ENCODE assay signal across 13 cellular contexts in the genomic region with DNA sequence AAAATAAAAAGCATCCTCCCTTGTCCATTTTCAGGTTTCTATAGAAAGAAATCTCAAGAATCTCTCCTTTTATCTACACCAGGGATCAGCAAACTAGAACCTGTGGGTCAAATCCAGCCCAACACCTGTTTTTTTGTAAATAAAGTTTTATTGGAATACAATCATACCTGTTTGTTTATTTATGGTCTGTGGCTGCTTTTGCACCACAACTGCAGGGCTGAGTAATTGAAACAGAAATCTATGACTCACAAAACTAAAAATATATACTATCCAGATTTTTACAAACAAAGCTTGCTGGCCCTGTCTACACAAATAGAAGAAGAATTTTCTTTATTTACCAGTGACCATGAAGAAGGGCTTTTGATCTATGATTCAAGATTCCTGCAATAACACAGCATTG.
DNase-seq lines count a peak whose midpoint lies in the region; ATAC-seq and FAIRE-seq lines count a peak whose summit lies in the region.
"Had no signal": no experiment of that assay in that cellular context is flagged by ENCODE, and none has a peak within 500 bp of the region (broad histone marks: within the 10 kb centered on the region; RNA-seq: fewer than 3 reads in every experiment).

No MANE protein-coding gene starts in this region.

- no peak overlapping the region for H3K4me2 ChIP-seq in mesenchymal stem cell (ENCODE audit: low read length, poor library complexity, severe bottlenecking)

- H3K36me3 ChIP-seq in mesenchymal stem cell (ENCODE audit: control insufficient read depth in 1 of 2, insufficient read depth in 2 of 2, low read depth in 1 of 2, low read length in 2 of 2) = no peaks in the 10 kb centered on the region
- H3K36me3 ChIP-seq in small intestine (ENCODE audit: control insufficient read depth in 2 of 2, insufficient read depth in 2 of 2, low read length in 2 of 2) = no peaks in the 10 kb centered on the region
- H3K36me3 ChIP-seq: esophagus muscularis mucosa had no signal

- ATAC-seq in GM18870 (IDR thresholded peaks at IDR 0.05; ENCODE audit: unreplicated experiment) (peak; percentile 61), HG03060 (IDR thresholded peaks at IDR 0.05; ENCODE audit: low read depth, unreplicated experiment) (peak; percentile 68)
- ATAC-seq: activated CD4-positive, CD25-positive, alpha-beta regulatory T cell treated with anti-CD3 and anti-CD28 coated beads, Interleukin-2, amount 50 U/mL, for 24 hours had no signal

- no peak overlapping the region for H3K4ac ChIP-seq in mesenchymal stem cell (ENCODE audit: low read depth in 1 of 2, low read length in 2 of 2)

- H3K4me3 ChIP-seq in mesenchymal stem cell (ENCODE audit: insufficient read depth in 1 of 2, low read depth in 1 of 2, low read length in 2 of 2) (no peak overlapping the region), small intestine (ENCODE audit: low read depth in 1 of 2, low read length in 2 of 2) (no peak overlapping the region)
- H3K4me3 ChIP-seq: esophagus muscularis mucosa had no signal

- H3K4me1 ChIP-seq in mesenchymal stem cell (ENCODE audit: control insufficient read depth, insufficient read depth, low read depth, low read length) = no peaks in the 10 kb centered on the region
- H3K4me1 ChIP-seq in small intestine (ENCODE audit: control insufficient read depth in 2 of 2, insufficient read depth in 1 of 2, low read depth in 1 of 2, low read length in 1 of 2) = no peaks in the 10 kb centered on the region
- H3K4me1 ChIP-seq: esophagus muscularis mucosa had no signal

- no peak overlapping the region for H2BK15ac ChIP-seq in mesenchymal stem cell (ENCODE audit: low read depth, poor library complexity, severe bottlenecking)

- H3K23ac ChIP-seq in mesenchymal stem cell (ENCODE audit: low read length in 2 of 2) = no peak overlapping the region

- H3K9ac ChIP-seq in mesenchymal stem cell (ENCODE audit: low read length) = no peak overlapping the region

- H3K27me3 ChIP-seq in mesenchymal stem cell (ENCODE audit: control insufficient read depth in 1 of 2, insufficient read depth in 1 of 2, low read length in 2 of 2) (peaks cover 0 to 10% of the 10 kb centered on the region in 2 experiments), small intestine (ENCODE audit: control insufficient read depth in 2 of 2, insufficient read depth in 2 of 2, low read length in 2 of 2) (no peaks in the 10 kb centered on the region)
- H3K27me3 ChIP-seq: esophagus muscularis mucosa had no signal

- H4K91ac ChIP-seq in mesenchymal stem cell (ENCODE audit: low read length) = no peak overlapping the region

- no peak overlapping the region for H2AFZ ChIP-seq in mesenchymal stem cell (ENCODE audit: low read depth, low read length)

- H3K27ac ChIP-seq in mesenchymal stem cell (ENCODE audit: low read length, poor library complexity, severe bottlenecking) (no peak overlapping the region), small intestine (ENCODE audit: low read depth in 1 of 2, low read length in 1 of 2) (no peak overlapping the region)
- H3K27ac ChIP-seq: esophagus muscularis mucosa had no signal

- no peaks in the 10 kb centered on the region for H3K79me1 ChIP-seq in mesenchymal stem cell (replicated peaks; ENCODE audit: low read length, poor library complexity, severe bottlenecking)

- H2BK120ac ChIP-seq in mesenchymal stem cell (ENCODE audit: low read depth, low read length) = no peak overlapping the region

- no peak overlapping the region for H2AK5ac ChIP-seq in mesenchymal stem cell (ENCODE audit: low read length, severe bottlenecking)

- no peak overlapping the region for H4K8ac ChIP-seq in mesenchymal stem cell (ENCODE audit: low read length)

- DNase-seq in amniotic epithelial cell (ENCODE audit: low read depth) (peak; percentile 18), mesenchymal stem cell (peak; percentile 50), small intestine (no peak), SK-N-DZ (ENCODE audit: low spot score) (no peak), NCI-H1417 treated with DMSO at 0.1 percent for 48 hours (lab: John Stamatoyannopoulos, UW) (no peak), foreskin melanocyte (no peak)
- DNase-seq: cortex of kidney, NCI-H1105, NCI-H226 had no signal

- H2BK5ac ChIP-seq in mesenchymal stem cell (ENCODE audit: low read depth, low read length, poor library complexity, severe bottlenecking) = no peak overlapping the region

- no peak overlapping the region for H2BK12ac ChIP-seq in mesenchymal stem cell (ENCODE audit: low read length in 2 of 2)

- H3K9me3 ChIP-seq in mesenchymal stem cell (ENCODE audit: control insufficient read depth, low read length) (no peaks in the 10 kb centered on the region), small intestine (ENCODE audit: control insufficient read depth, low read depth) (no peaks in the 10 kb centered on the region)
- H3K9me3 ChIP-seq: esophagus muscularis mucosa had no signal

- FAIRE-seq in small intestine (lab: Jason Lieb, UNC) = no peak

- H3K14ac ChIP-seq in mesenchymal stem cell (ENCODE audit: low read length in 2 of 2) = no peak overlapping the region

- H3K18ac ChIP-seq in mesenchymal stem cell (ENCODE audit: low read depth in 1 of 2, low read length in 2 of 2) = no peak overlapping the region

Comparison
In these comparisons a context has a peak if more than half of its experiments do, and no peak if none do; other contexts are left out.
1. DNase-seq: peak in amniotic epithelial cell (single experiment) and mesenchymal stem cell (single experiment); none in small intestine (single experiment), SK-N-DZ (single experiment), NCI-H1417 treated with DMSO at 0.1 percent for 48 hours (single experiment) and foreskin melanocyte (single experiment).